Comparison of ENCODE assay signal across 14 cellular contexts in the genomic region with DNA sequence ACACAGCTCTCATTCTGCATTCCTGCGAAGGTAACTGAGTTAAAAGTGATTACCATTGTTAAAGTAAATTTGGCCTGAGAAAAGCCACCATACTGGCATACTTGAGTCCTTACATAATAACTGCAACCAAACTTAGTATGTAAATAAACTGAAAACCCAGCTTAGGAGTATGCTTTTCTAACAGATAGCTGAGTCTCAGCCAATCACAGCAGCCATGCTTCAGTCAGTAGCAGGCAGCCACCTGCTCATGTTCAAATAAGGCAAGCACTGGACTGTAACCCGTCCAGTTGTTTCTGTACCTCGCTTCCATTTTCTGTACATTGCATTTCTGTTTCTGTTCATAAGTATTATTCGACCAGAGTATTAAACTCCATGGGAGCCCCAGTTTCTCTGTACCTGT. TPM values are rescaled to one million over a fixed set of nuclear protein-coding genes. Genes with fewer than 3 reads are reported as not detected.
DNase-seq lines count a peak whose midpoint lies in the region; TF ChIP-seq lines count a peak whose summit lies in the region.
"Had no signal": no experiment of that assay in that cellular context is flagged by ENCODE, and none has a peak within 500 bp of the region (broad histone marks: within the 10 kb centered on the region; RNA-seq: fewer than 3 reads in every experiment).

No MANE protein-coding gene starts in this region.

- H4K20me1 ChIP-seq in mammary epithelial cell (ENCODE audit: insufficient read depth, low read length) = no peaks in the 10 kb centered on the region

- WGBS in mammary epithelial cell (ENCODE audit: low coverage, missing lambda C conversion rate) = 94% methylated on average over 4 of the region's 4 CpGs
- 45 to 81% (median 57%) methylated on average over 4 of the region's 4 CpGs for WGBS in stomach, 5 donors

- H3K27me3 ChIP-seq in mammary epithelial cell (ENCODE audit: insufficient read depth, low read length) (no peaks in the 10 kb centered on the region), breast epithelium (no peaks in the 10 kb centered on the region), stomach (no peaks in the 10 kb centered on the region), tibial artery (no peaks in the 10 kb centered on the region), MG63 (no peaks in the 10 kb centered on the region)

- in situ Hi-C loops in mammary epithelial cell (cut with MboI; ENCODE audit: low sequenced_read_pairs in 2 of 2) = no loop called here

- H3K4me2 ChIP-seq in mammary epithelial cell (ENCODE audit: insufficient read depth, low read depth, low read length) = no peak overlapping the region
- H3K4me2 ChIP-seq: A549 had no signal

- TF ChIP-seq EP300 in stomach (IDR thresholded peaks at IDR 0.05) = no peak

- peak overlapping the region; percentile 63 for H2AFZ ChIP-seq in mammary epithelial cell (ENCODE audit: low read depth, low read length)

- dilution Hi-C loops in mammary epithelial cell (cut with HindIII; ENCODE audit: low sequenced_read_pairs) = no loop called here

- no TSS peak for BruUV-seq in mammary epithelial cell (replicated peaks; lab: Mats Ljungman, UMichigan)

- H3K27ac ChIP-seq in mammary epithelial cell (ENCODE audit: insufficient read depth, low read depth, low read length) (no peak overlapping the region), breast epithelium (no peak overlapping the region), epithelial cell of prostate (peak overlapping the region; percentile 67), stomach (no peak overlapping the region), tibial artery (no peak overlapping the region)
- H3K27ac ChIP-seq: A549 had no signal

- no peak for TF ChIP-seq POLR2A in breast epithelium (IDR thresholded peaks at IDR 0.05)
- TF ChIP-seq POLR2A in stomach (IDR thresholded peaks at IDR 0.05) = no peak

- H3K9ac ChIP-seq in mammary epithelial cell (ENCODE audit: insufficient read depth, low read length) = no peak overlapping the region

- DNase-seq in mammary epithelial cell = no peak
- DNase-seq in breast epithelium (ENCODE audit: low spot score in 2 of 2) = no peak
- peak; percentile 18 for DNase-seq in NAMALWA (ENCODE audit: low spot score)
- no peak for DNase-seq in epithelial cell of prostate (ENCODE audit: low read depth, low spot score)
- peak; percentile 33 for DNase-seq in stomach
- no peak for DNase-seq in tibial artery
- no peak for DNase-seq in NCI-H2107 treated with DMSO at 0.1 percent for 48 hours (lab: John Stamatoyannopoulos, UW; ENCODE audit: unreplicated experiment)
- DNase-seq in MG63 = no peak
- DNase-seq: Calu3; CD4-positive, CD25-positive, alpha-beta regulatory T cell; DMS79 treated with DMSO at 0.1 percent for 48 hours; H7; NCI-H446 treated with DMSO at 0.1 percent for 48 hours had no signal

- CTCF ChIA-PET in mammary epithelial cell (lab: Charles Lee; ENCODE audit: low non-redundant PET) = interaction anchor here (0.6 kb wide), 1 partner anchor 27 kb away, joined by 3 read pairs; no protein-coding TSS in a partner anchor

- H3K4me3 ChIP-seq in mammary epithelial cell (replicated peaks in 1 of 3; ENCODE audit: insufficient read depth in 1 of 3, low read depth in 2 of 3, low read length in 3 of 3) = no peak overlapping the region
- no peak overlapping the region for H3K4me3 ChIP-seq in breast epithelium
- no peak overlapping the region for H3K4me3 ChIP-seq in stomach
- H3K4me3 ChIP-seq in tibial artery = no peak overlapping the region
- H3K4me3 ChIP-seq in MG63 = no peak overlapping the region
- H3K4me3 ChIP-seq: A549 had no signal

- no peaks in the 10 kb centered on the region for H3K79me2 ChIP-seq in mammary epithelial cell (ENCODE audit: insufficient read depth, low read length)

- TF ChIP-seq CTCF in mammary epithelial cell (conservative IDR thresholded peaks at IDR 0.05 in 1 of 2, IDR thresholded peaks at IDR 0.05 in 1 of 2; ENCODE audit: extremely low read depth in 1 of 2, insufficient read depth in 1 of 2, low read depth in 1 of 2, low read length in 2 of 2) = no peak
- no peak for TF ChIP-seq CTCF in breast epithelium (IDR thresholded peaks at IDR 0.05)
- no peak for TF ChIP-seq CTCF in stomach (IDR thresholded peaks at IDR 0.05)
- no peak for TF ChIP-seq CTCF in tibial artery (IDR thresholded peaks at IDR 0.05)

- H3K36me3 ChIP-seq in mammary epithelial cell (ENCODE audit: insufficient read depth, low read length) (no peaks in the 10 kb centered on the region), breast epithelium (no peaks in the 10 kb centered on the region), stomach (no peaks in the 10 kb centered on the region), tibial artery (no peaks in the 10 kb centered on the region), MG63 (no peaks in the 10 kb centered on the region)

- H3K4me1 ChIP-seq in mammary epithelial cell (ENCODE audit: insufficient read depth, low read length) (peaks cover 12% of the 10 kb centered on the region), breast epithelium (no peaks in the 10 kb centered on the region), stomach (no peaks in the 10 kb centered on the region), tibial artery (no peaks in the 10 kb centered on the region)
- H3K4me1 ChIP-seq: A549 had no signal

- no peaks in the 10 kb centered on the region for H3K9me3 ChIP-seq in mammary epithelial cell (replicated peaks; ENCODE audit: insufficient read depth, low read length)
- H3K9me3 ChIP-seq in breast epithelium = no peaks in the 10 kb centered on the region
- H3K9me3 ChIP-seq in stomach = no peaks in the 10 kb centered on the region
- no peaks in the 10 kb centered on the region for H3K9me3 ChIP-seq in tibial artery
- no peaks in the 10 kb centered on the region for H3K9me3 ChIP-seq in MG63

- intact Hi-C loops in mammary epithelial cell (cut with micrococcal nuclease) = no loop called here
- intact Hi-C loops in breast epithelium (cut with DNase I; ENCODE audit: low total_unique reads) = no loop called here
- intact Hi-C loops in stomach (cut with DNase I; ENCODE audit: low total_unique reads) = no loop called here
- intact Hi-C loops in tibial artery (cut with DNase I; ENCODE audit: low total_unique reads) = no loop called here

RNA-seq across cellular contexts. Expression of a gene that starts 58.6 kb away (rescaled TPM):
- total RNA-seq in mammary epithelial cell (1 to 10 TPM; 3.6 to 9.7 TPM), breast epithelium (1 to 10 TPM; 1.3 to 2.3 (median 2.3) TPM), stomach (10 to 100 TPM in 2 of 5 donors, 1 to 10 TPM in 3; 1.2 to 31.4 (median 8.0) TPM)
- polyA plus RNA-seq in mammary epithelial cell (1.4 TPM), stomach (1 to 10 TPM; 1.5 to 3.8 (median 3.3) TPM)
- 2.1 TPM for polyA minus RNA-seq in mammary epithelial cell
- total RNA-seq in MG63 (2014; rRNA removed; shearing (Covaris generic); ENCODE audit: low replicate concordance) = 0.02 TPM in 1 of 2 replicates, not detected in the other

Comparison
In these comparisons a context has a peak if more than half of its experiments do, and no peak if none do; other contexts are left out.
1. DNase-seq: peak in NAMALWA (single experiment) and stomach (single experiment); none in mammary epithelial cell (single experiment), breast epithelium (0 of 2), epithelial cell of prostate (single experiment), tibial artery (0 of 2), NCI-H2107 treated with DMSO at 0.1 percent for 48 hours (single experiment) and MG63 (single experiment).